10 cellular contexts compared by ENCODE assay signal in genomic region chr14:93788557-93789365, GRCh38. TPM values are rescaled to one million over a fixed set of nuclear protein-coding genes. Genes with fewer than 3 reads are reported as not detected.
DNase-seq lines count a peak whose midpoint lies in the region; ATAC-seq and TF ChIP-seq lines count a peak whose summit lies in the region.
"Had no signal": no experiment of that assay in that cellular context is flagged by ENCODE, and none has a peak within 500 bp of the region (broad histone marks: within the 10 kb centered on the region; RNA-seq: fewer than 3 reads in every experiment).

No MANE protein-coding gene starts in this region.

- DNase-seq in NCI-H524 (lab: John Stamatoyannopoulos, UW) (peak; percentile 42 to 80), foreskin keratinocyte (peak in 1 of 2 donors; percentile 16), T1000 (lab: John Stamatoyannopoulos, UW) (no peak), NK-92 (lab: John Stamatoyannopoulos, UW; ENCODE audit: unreplicated experiment) (no peak)
- DNase-seq in naive thymus-derived CD4-positive, alpha-beta T cell: no peak

- H3K27me3 Mint-ChIP-seq in naive thymus-derived CD4-positive, alpha-beta T cell: peaks cover 52 to 74% (median 70%) of the 10 kb centered on the region in 5 donors

- no peaks in the 10 kb centered on the region for H3K9me2 ChIP-seq in neural cell (ENCODE audit: insufficient read depth, low read length)

- H3K4me3 ChIP-seq in neural cell (ENCODE audit: low read length): peak overlapping the region; percentile 70
- no peak overlapping the region for H3K4me3 ChIP-seq in naive thymus-derived CD4-positive, alpha-beta T cell (ENCODE audit: low read length)

- no peak overlapping the region for H2AFZ ChIP-seq in neural cell (ENCODE audit: low read depth, low read length)

- H3K9me3 ChIP-seq in ES-I3 (ENCODE audit: control insufficient read depth, insufficient read depth, low read length) (no peaks in the 10 kb centered on the region), neural cell (ENCODE audit: low read length) (no peaks in the 10 kb centered on the region)
- no peaks in the 10 kb centered on the region for H3K9me3 ChIP-seq in naive thymus-derived CD4-positive, alpha-beta T cell (ENCODE audit: control insufficient read depth in 2 of 3, low read length in 3 of 3)

- peaks cover 0 to 10% (median 4%) of the 10 kb centered on the region in 7 donors for H3K4me1 Mint-ChIP-seq in naive thymus-derived CD4-positive, alpha-beta T cell
- H3K4me1 Mint-ChIP-seq: central memory CD8-positive, alpha-beta T cell had no signal

- H3K9ac ChIP-seq in ES-I3 (ENCODE audit: low read depth, low read length) (peak overlapping the region; percentile 64), neural cell (ENCODE audit: low read length) (peak overlapping the region; percentile 36)

- CTCF ChIA-PET in naive thymus-derived CD4-positive, alpha-beta T cell (lab: Charles Lee): no interaction called here

- no peaks in the 10 kb centered on the region for H4K20me1 ChIP-seq in neural cell (ENCODE audit: insufficient read depth)

- peaks cover 0 to 4% (median 0%) of the 10 kb centered on the region in 11 donors for H3K9me3 Mint-ChIP-seq in naive thymus-derived CD4-positive, alpha-beta T cell
- H3K9me3 Mint-ChIP-seq: central memory CD8-positive, alpha-beta T cell; stimulated activated naive CD8-positive, alpha-beta T cell treated with anti-CD3 and anti-CD28 coated beads, Interleukin-15, Interleukin-2, amounts not matched to agents 100 ng/mL and 50 ng/mL, for 24 hours had no signal

- no peak for TF ChIP-seq RAD21 in neural cell (conservative IDR thresholded peaks at IDR 0.05)

- peaks cover 0 to 4% (median 0%) of the 10 kb centered on the region in 5 donors for H3K36me3 Mint-ChIP-seq in naive thymus-derived CD4-positive, alpha-beta T cell

- H3F3A ChIP-seq in neural cell (ENCODE audit: insufficient read depth, low read length, poor library complexity, severe bottlenecking): no peaks in the 10 kb centered on the region

- H3K4me2 ChIP-seq in neural cell (ENCODE audit: low read length): peak overlapping the region; percentile 51

- ATAC-seq in foreskin keratinocyte (peak; percentile 70), GM19035 (IDR thresholded peaks at IDR 0.05; ENCODE audit: unreplicated experiment) (no peak)
- no peak for ATAC-seq in naive thymus-derived CD4-positive, alpha-beta T cell

- H3K4me3 Mint-ChIP-seq in naive thymus-derived CD4-positive, alpha-beta T cell: peak overlapping the region in 1 of 10 donors; percentile 57
- H3K4me3 Mint-ChIP-seq: central memory CD8-positive, alpha-beta T cell; stimulated activated naive CD8-positive, alpha-beta T cell treated with anti-CD3 and anti-CD28 coated beads, Interleukin-15, Interleukin-2, amounts not matched to agents 100 ng/mL and 50 ng/mL, for 24 hours had no signal

- H3K27ac Mint-ChIP-seq in naive thymus-derived CD4-positive, alpha-beta T cell: no peak overlapping the region
- H3K27ac Mint-ChIP-seq: stimulated activated naive CD8-positive, alpha-beta T cell treated with anti-CD3 and anti-CD28 coated beads, Interleukin-15, Interleukin-2, amounts not matched to agents 100 ng/mL and 50 ng/mL, for 24 hours had no signal

- intact Hi-C loops in naive thymus-derived CD4-positive, alpha-beta T cell (cut with micrococcal nuclease): no loop called here

- no peaks in the 10 kb centered on the region for H3K79me2 ChIP-seq in neural cell (replicated peaks; ENCODE audit: insufficient read depth, low read length)

- H3K27ac ChIP-seq in foreskin keratinocyte (no peak overlapping the region), neural cell (ENCODE audit: low read length) (no peak overlapping the region)
- no peak overlapping the region for H3K27ac ChIP-seq in naive thymus-derived CD4-positive, alpha-beta T cell (ENCODE audit: low read depth, low read length)

- H3K27me3 ChIP-seq in foreskin keratinocyte: peaks cover 28% of the 10 kb centered on the region
- peaks cover 47% of the 10 kb centered on the region for H3K27me3 ChIP-seq in neural cell (ENCODE audit: insufficient read depth, low read depth, low read length)
- no peaks in the 10 kb centered on the region for H3K27me3 ChIP-seq in naive thymus-derived CD4-positive, alpha-beta T cell (ENCODE audit: control insufficient read depth in 2 of 2, insufficient read depth in 2 of 2, low read length in 2 of 2)

- H3K36me3 ChIP-seq in ES-I3 (ENCODE audit: insufficient read depth, low read length): no peaks in the 10 kb centered on the region
- H3K36me3 ChIP-seq in neural cell (ENCODE audit: insufficient read depth, low read length): no peaks in the 10 kb centered on the region
- no peaks in the 10 kb centered on the region for H3K36me3 ChIP-seq in naive thymus-derived CD4-positive, alpha-beta T cell (ENCODE audit: control insufficient read depth in 2 of 3, insufficient read depth in 3 of 3, low read length in 3 of 3)

- TF ChIP-seq EP300 in neural cell (conservative IDR thresholded peaks at IDR 0.05; ENCODE audit: poor library complexity, severe bottlenecking): no peak

- POLR2A ChIA-PET in naive thymus-derived CD4-positive, alpha-beta T cell (lab: Charles Lee): no interaction called here

- peak; percentile 19 for TF ChIP-seq CTCF in foreskin keratinocyte (conservative IDR thresholded peaks at IDR 0.05)
- no peak for TF ChIP-seq CTCF in neural cell (IDR thresholded peaks at IDR 0.05; ENCODE audit: poor library complexity, severe bottlenecking)

- H3K4me1 ChIP-seq in ES-I3 (ENCODE audit: insufficient read depth, low read length): no peaks in the 10 kb centered on the region
- no peaks in the 10 kb centered on the region for H3K4me1 ChIP-seq in foreskin keratinocyte
- H3K4me1 ChIP-seq in naive thymus-derived CD4-positive, alpha-beta T cell (ENCODE audit: control insufficient read depth in 2 of 2, insufficient read depth in 2 of 2, low read length in 2 of 2): no peaks in the 10 kb centered on the region

TF ChIP-seq in neural cell, 6 proteins besides CTCF, POLR2A, EP300 and RAD21:
- TF ChIP-seq MXI1 (conservative IDR thresholded peaks at IDR 0.05; ENCODE audit: poor library complexity, severe bottlenecking) (no peak), POLR2AphosphoS5 (IDR thresholded peaks at IDR 0.05) (no peak), TAF1 (IDR thresholded peaks at IDR 0.05; ENCODE audit: low read depth) (no peak), SMC3 (conservative IDR thresholded peaks at IDR 0.05; ENCODE audit: poor library complexity) (no peak), REST (IDR thresholded peaks at IDR 0.05; ENCODE audit: borderline replicate concordance) (no peak), EZH2 (IDR thresholded peaks at IDR 0.05; ENCODE audit: borderline replicate concordance, insufficient read depth, low read length, poor library complexity, severe bottlenecking) (no peak)

RNA-seq across cellular contexts. Expression of gene PRIMA1, which starts 0.5 kb away (rescaled TPM):
- total RNA-seq in foreskin keratinocyte: not detected in 2 replicates
- polyA plus RNA-seq in foreskin keratinocyte (not detected in 2 replicates), neural cell (0.14 TPM in 1 of 2 replicates, not detected in the other)
- not detected in 2 replicates for polyA minus RNA-seq in neural cell
- total RNA-seq in naive thymus-derived CD4-positive, alpha-beta T cell: not detected
- polyA plus RNA-seq in naive thymus-derived CD4-positive, alpha-beta T cell: not detected

Comparison
In these comparisons a context has a peak if more than half of its experiments do, and no peak if none do; other contexts are left out.
1. DNase-seq: peak in NCI-H524 (2 of 2); none in T1000 (single experiment), naive thymus-derived CD4-positive, alpha-beta T cell (0 of 9) and NK-92 (single experiment).